In the genomic region with DNA sequence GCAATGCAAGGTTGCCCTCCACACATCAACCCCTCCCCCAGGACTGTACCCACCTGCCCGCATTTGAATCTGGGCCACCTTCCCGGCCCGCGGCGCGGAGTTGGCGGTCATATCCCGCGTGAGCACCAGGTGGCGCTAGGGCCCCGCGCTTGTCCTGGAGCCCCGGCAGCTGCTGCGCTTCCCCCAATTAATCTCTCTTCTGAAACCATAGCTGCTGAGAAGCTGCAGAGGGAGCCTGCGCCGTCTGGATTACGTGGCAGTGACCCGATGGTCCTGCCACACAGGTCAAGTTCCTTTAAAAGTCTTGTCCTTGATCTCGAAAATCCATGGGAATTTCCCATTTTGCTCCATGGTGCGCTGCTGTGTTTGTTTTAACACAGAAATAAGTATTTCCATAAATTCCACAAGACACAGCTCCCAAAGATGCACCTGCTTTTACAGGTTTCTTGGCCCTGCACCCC, we compare ENCODE assay signal across 8 cellular contexts. TPM values are rescaled to one million over a fixed set of nuclear protein-coding genes. Genes with fewer than 3 reads are reported as not detected.
A peak's percentile ranks its signal among the peaks of the same experiment; 100 is the strongest.
DNase-seq lines count a peak whose midpoint lies in the region; ATAC-seq and TF ChIP-seq lines count a peak whose summit lies in the region.

No MANE protein-coding gene starts in this region.

- H3K27ac Mint-ChIP-seq in T-helper 2 cell treated with Interferon-gamma antibody and Interleukin-4, amounts not matched to agents 5 μg/mL and 100 μg/mL, for 36 hours = no peak overlapping the region

- peaks cover 3% of the 10 kb centered on the region for H3K27me3 Mint-ChIP-seq in T-helper 2 cell treated with Interferon-gamma antibody and Interleukin-4, amounts not matched to agents 5 μg/mL and 100 μg/mL, for 36 hours (ENCODE audit: low read depth)

- no peak overlapping the region for H3K27ac ChIP-seq in right atrium auricular region

- H3K4me3 ChIP-seq in right atrium auricular region (no peak overlapping the region), retinal pigment epithelial cell (ENCODE audit: low read length) (no peak overlapping the region)

- DNase-seq in ELR (ENCODE audit: low read depth) (peak; percentile 87), NCI-H146 (lab: John Stamatoyannopoulos, UW) (peak; percentile 62), amniotic epithelial cell (ENCODE audit: low read depth) (peak; percentile 67), right atrium auricular region (ENCODE audit: low spot score) (peak; percentile 74), retinal pigment epithelial cell (ENCODE audit: low read depth) (no peak)
- DNase-seq in T-helper 2 cell treated with Interferon-gamma antibody and Interleukin-4, amounts not matched to agents 5 μg/mL and 100 μg/mL, for 36 hours (ENCODE audit: low spot score) = peak; percentile 68

- no peaks in the 10 kb centered on the region for H3K9me3 Mint-ChIP-seq in T-helper 2 cell treated with Interferon-gamma antibody and Interleukin-4, amounts not matched to agents 5 μg/mL and 100 μg/mL, for 36 hours

- H3K4me1 Mint-ChIP-seq in T-helper 2 cell treated with Interferon-gamma antibody and Interleukin-4, amounts not matched to agents 5 μg/mL and 100 μg/mL, for 36 hours (ENCODE audit: low read depth) = no peaks in the 10 kb centered on the region

- ATAC-seq in HG02588 (IDR thresholded peaks at IDR 0.05; ENCODE audit: unreplicated experiment) (peak; percentile 68), GM19351 (IDR thresholded peaks at IDR 0.05; ENCODE audit: unreplicated experiment) (no peak)

- no peaks in the 10 kb centered on the region for H3K36me3 ChIP-seq in right atrium auricular region

- no peaks in the 10 kb centered on the region for H3K27me3 ChIP-seq in right atrium auricular region

- no peaks in the 10 kb centered on the region for H3K36me3 Mint-ChIP-seq in T-helper 2 cell treated with Interferon-gamma antibody and Interleukin-4, amounts not matched to agents 5 μg/mL and 100 μg/mL, for 36 hours (ENCODE audit: low read depth)

- no peak overlapping the region for H3K4me3 Mint-ChIP-seq in T-helper 2 cell treated with Interferon-gamma antibody and Interleukin-4, amounts not matched to agents 5 μg/mL and 100 μg/mL, for 36 hours

- TF ChIP-seq CTCF in right atrium auricular region (IDR thresholded peaks at IDR 0.05) = peak; percentile 95 to 96
- peak; percentile 88 for TF ChIP-seq CTCF in retinal pigment epithelial cell (conservative IDR thresholded peaks at IDR 0.05; ENCODE audit: low read depth, low read length)

- peaks cover 0 to 5% of the 10 kb centered on the region in 2 donors for H3K4me1 ChIP-seq in right atrium auricular region

- no peaks in the 10 kb centered on the region for H3K9me3 ChIP-seq in right atrium auricular region

RNA-seq across cellular contexts. Expression of gene COX4I1, which starts 22.0 kb away (rescaled TPM):
- 1,000 to 10,000 TPM; 1,383 to 1,567 TPM for total RNA-seq in right atrium auricular region

RNA-seq across cellular contexts. Expression of gene EMC8, which starts 22.1 kb away (rescaled TPM):
- 10 to 100 TPM; 18.8 to 40.7 TPM for total RNA-seq in right atrium auricular region
